Comparison of ENCODE assay signal across 8 cellular contexts in genomic region chr17:62968445-62968923, GRCh38. TPM values are rescaled to one million over a fixed set of nuclear protein-coding genes. Genes with fewer than 3 reads are reported as not detected.
DNase-seq lines count a peak whose midpoint lies in the region; ATAC-seq, FAIRE-seq and TF ChIP-seq lines count a peak whose summit lies in the region.

No MANE protein-coding gene starts in this region.

- POLR2A ChIA-PET in endothelial cell of umbilical vein (lab: Charles Lee), result no interaction called here

- TF ChIP-seq CTCF in C4-2B (conservative IDR thresholded peaks at IDR 0.05), result peak; percentile 94
- TF ChIP-seq CTCF in endothelial cell of umbilical vein (IDR thresholded peaks at IDR 0.05; ENCODE audit: extremely low read depth in 1 of 2, insufficient read depth in 1 of 2, low read depth in 1 of 2, low read length in 2 of 2), result peak; percentile 78 to 80
- TF ChIP-seq CTCF in suprapubic skin (IDR thresholded peaks at IDR 0.05), result peak; percentile 71 to 75

- H3K27me3 ChIP-seq in endothelial cell of umbilical vein (ENCODE audit: control insufficient read depth in 2 of 2, insufficient read depth in 2 of 2, low read length in 2 of 2), result no peaks in the 10 kb centered on the region
- H3K27me3 ChIP-seq in suprapubic skin, result no peaks in the 10 kb centered on the region

- H2AFZ ChIP-seq in endothelial cell of umbilical vein (ENCODE audit: low read depth, low read length), result peak overlapping the region; percentile 58

- ATAC-seq in GM19043 (IDR thresholded peaks at IDR 0.05; ENCODE audit: low read depth, unreplicated experiment) (peak; percentile 79), HG03520 (IDR thresholded peaks at IDR 0.05; ENCODE audit: unreplicated experiment) (peak; percentile 61)

- no peaks in the 10 kb centered on the region for H3K79me2 ChIP-seq in endothelial cell of umbilical vein (ENCODE audit: control insufficient read depth, insufficient read depth, low read length)

- CTCF ChIA-PET in endothelial cell of umbilical vein (lab: Charles Lee), result interaction anchor here (1.3 to 4.5 kb wide), 3 partner anchors 264 to 416 kb away, joined by 3 to 25 read pairs (median 12); no protein-coding TSS in a partner anchor

- BruUV-seq in endothelial cell of umbilical vein (replicated peaks; lab: Mats Ljungman, UMichigan), result no TSS peak

- FAIRE-seq in endothelial cell of umbilical vein (lab: Jason Lieb, UNC), result peak; percentile 98

- H4K20me1 ChIP-seq in endothelial cell of umbilical vein (replicated peaks; ENCODE audit: control insufficient read depth, extremely low read depth, insufficient read depth, low read length), result no peaks in the 10 kb centered on the region

- H3K4me3 ChIP-seq in endothelial cell of umbilical vein (replicated peaks in 1 of 3; ENCODE audit: insufficient read depth in 1 of 3, low read depth in 1 of 3, low read length in 3 of 3) (no peak overlapping the region), suprapubic skin (no peak overlapping the region)

- dilution Hi-C loops in endothelial cell of umbilical vein (cut with MboI; ENCODE audit: extremely low pct_ligation_motif_present, low sequenced_read_pairs), result no loop called here

- 3% methylated on average over 3 of the region's 3 CpGs for WGBS in suprapubic skin

- H3K27ac ChIP-seq in C4-2B, result no peak overlapping the region
- H3K27ac ChIP-seq in endothelial cell of umbilical vein (ENCODE audit: insufficient read depth, low read depth, low read length), result no peak overlapping the region
- no peak overlapping the region for H3K27ac ChIP-seq in suprapubic skin

- H3K9ac ChIP-seq in endothelial cell of umbilical vein (replicated peaks; ENCODE audit: extremely low read depth, insufficient read depth, low read length), result no peak overlapping the region

- DNase-seq in NCI-H510A treated with DMSO at 0.1 percent for 48 hours (lab: John Stamatoyannopoulos, UW) (peak; percentile 96), endothelial cell of umbilical vein (ENCODE audit: low read depth, low spot score) (peak; percentile 90), myocyte (ENCODE audit: low read depth) (peak; percentile 85), suprapubic skin (ENCODE audit: low spot score in 2 of 2) (no peak)
- peak; percentile 35 for DNase-seq in activated CD4-positive, alpha-beta T cell treated with anti-CD3 and anti-CD28 coated beads, Interleukin-2, amount 50 U/mL, for 1 hour

- TF ChIP-seq EP300 in suprapubic skin (IDR thresholded peaks at IDR 0.05), result no peak

- intact Hi-C loops in endothelial cell of umbilical vein (cut with micrococcal nuclease), result loop anchor here (1.0 to 2.0 kb wide), 5 partner anchors 148 to 438 kb away; no protein-coding TSS in a partner anchor

- H3K9me3 ChIP-seq in endothelial cell of umbilical vein (replicated peaks; ENCODE audit: control insufficient read depth, insufficient read depth, low read length) (no peaks in the 10 kb centered on the region), suprapubic skin (no peaks in the 10 kb centered on the region)

- H3K36me3 ChIP-seq in endothelial cell of umbilical vein (ENCODE audit: control insufficient read depth in 2 of 2, extremely low read depth in 1 of 2, insufficient read depth in 2 of 2, low read length in 2 of 2) (no peaks in the 10 kb centered on the region), suprapubic skin (no peaks in the 10 kb centered on the region)

- peak overlapping the region; percentile 76 for H3K4me2 ChIP-seq in endothelial cell of umbilical vein (ENCODE audit: insufficient read depth, low read length)

- no peaks in the 10 kb centered on the region for H3K9me1 ChIP-seq in endothelial cell of umbilical vein (replicated peaks; ENCODE audit: control insufficient read depth, extremely low read depth, insufficient read depth, low read length)

- peaks cover 19% of the 10 kb centered on the region for H3K4me1 ChIP-seq in endothelial cell of umbilical vein (ENCODE audit: control insufficient read depth, extremely low read depth, insufficient read depth, low read length)
- peaks cover 29% of the 10 kb centered on the region for H3K4me1 ChIP-seq in suprapubic skin

- TF ChIP-seq POLR2A in endothelial cell of umbilical vein (IDR thresholded peaks at IDR 0.05; ENCODE audit: low read depth, low read length) (no peak), suprapubic skin (IDR thresholded peaks at IDR 0.05) (no peak)

TF ChIP-seq in endothelial cell of umbilical vein, 7 proteins besides CTCF, POLR2A, EP300 and RAD21:
- TF ChIP-seq GATA2 (IDR thresholded peaks at IDR 0.05; ENCODE audit: insufficient read depth, insufficient read length, low read depth, low read length), result no peak
- TF ChIP-seq FOS (IDR thresholded peaks at IDR 0.05; ENCODE audit: borderline replicate concordance, insufficient read depth, low read length), result no peak
- no peak for TF ChIP-seq MYC (IDR thresholded peaks at IDR 0.05; ENCODE audit: low read depth, low read length)
- TF ChIP-seq MAX (IDR thresholded peaks at IDR 0.05; ENCODE audit: insufficient read depth, insufficient read length), result no peak
- no peak for TF ChIP-seq POLR2AphosphoS5 (IDR thresholded peaks at IDR 0.05; ENCODE audit: insufficient read depth, low read depth, low read length)
- TF ChIP-seq JUN (IDR thresholded peaks at IDR 0.05; ENCODE audit: borderline replicate concordance, insufficient read depth, insufficient read length, low read depth), result no peak
- TF ChIP-seq EZH2 (IDR thresholded peaks at IDR 0.05; ENCODE audit: borderline replicate concordance, low read depth, low read length, severe bottlenecking), result no peak

RNA-seq across cellular contexts. Expression of gene TANC2, which starts 2.4 kb away (rescaled TPM):
- total RNA-seq in endothelial cell of umbilical vein (23.0 and 30.8 TPM in 2 replicates), myocyte (21.4 and 24.2 TPM in 2 replicates), suprapubic skin (10 to 100 TPM; 38.8 to 82.4 (median 50.4) TPM)
- polyA plus RNA-seq in endothelial cell of umbilical vein, result 7.4 and 7.9 TPM in 2 replicates
- polyA plus RNA-seq in endothelial cell of umbilical vein (2011; cell fraction: cytosol; rRNA removed), result 3.4 and 4.7 TPM in 2 replicates
- 23.3 and 25.7 TPM in 2 replicates for polyA plus RNA-seq in endothelial cell of umbilical vein (2011; cell fraction: nucleus; rRNA removed)
- 8.7 and 9.0 TPM in 2 replicates for polyA plus RNA-seq in endothelial cell of umbilical vein (2012)
- 99.8 and 144 TPM in 2 replicates for polyA minus RNA-seq in endothelial cell of umbilical vein
- 80.1 TPM for polyA minus RNA-seq in endothelial cell of umbilical vein (2011; cell fraction: cytosol; rRNA and poly(A)+ RNA removed)
- 134 and 208 TPM in 2 replicates for polyA minus RNA-seq in endothelial cell of umbilical vein (2011; cell fraction: nucleus; rRNA and poly(A)+ RNA removed)
- 13.6 TPM for polyA plus RNA-seq in myocyte (2012)

Comparison
In these comparisons a context has a peak if more than half of its experiments do, and no peak if none do; other contexts are left out.
1. DNase-seq: peak in NCI-H510A treated with DMSO at 0.1 percent for 48 hours (single experiment), activated CD4-positive, alpha-beta T cell treated with anti-CD3 and anti-CD28 coated beads, Interleukin-2, amount 50 U/mL, for 1 hour (single experiment), endothelial cell of umbilical vein (single experiment) and myocyte (single experiment); none in suprapubic skin (0 of 2).
2. Peak in every context shown above with its lines, with median percentiles within 50 percentile points of each other: CTCF ChIP-seq.